ENCODE assay signal across 1 cellular context in the genomic region with DNA sequence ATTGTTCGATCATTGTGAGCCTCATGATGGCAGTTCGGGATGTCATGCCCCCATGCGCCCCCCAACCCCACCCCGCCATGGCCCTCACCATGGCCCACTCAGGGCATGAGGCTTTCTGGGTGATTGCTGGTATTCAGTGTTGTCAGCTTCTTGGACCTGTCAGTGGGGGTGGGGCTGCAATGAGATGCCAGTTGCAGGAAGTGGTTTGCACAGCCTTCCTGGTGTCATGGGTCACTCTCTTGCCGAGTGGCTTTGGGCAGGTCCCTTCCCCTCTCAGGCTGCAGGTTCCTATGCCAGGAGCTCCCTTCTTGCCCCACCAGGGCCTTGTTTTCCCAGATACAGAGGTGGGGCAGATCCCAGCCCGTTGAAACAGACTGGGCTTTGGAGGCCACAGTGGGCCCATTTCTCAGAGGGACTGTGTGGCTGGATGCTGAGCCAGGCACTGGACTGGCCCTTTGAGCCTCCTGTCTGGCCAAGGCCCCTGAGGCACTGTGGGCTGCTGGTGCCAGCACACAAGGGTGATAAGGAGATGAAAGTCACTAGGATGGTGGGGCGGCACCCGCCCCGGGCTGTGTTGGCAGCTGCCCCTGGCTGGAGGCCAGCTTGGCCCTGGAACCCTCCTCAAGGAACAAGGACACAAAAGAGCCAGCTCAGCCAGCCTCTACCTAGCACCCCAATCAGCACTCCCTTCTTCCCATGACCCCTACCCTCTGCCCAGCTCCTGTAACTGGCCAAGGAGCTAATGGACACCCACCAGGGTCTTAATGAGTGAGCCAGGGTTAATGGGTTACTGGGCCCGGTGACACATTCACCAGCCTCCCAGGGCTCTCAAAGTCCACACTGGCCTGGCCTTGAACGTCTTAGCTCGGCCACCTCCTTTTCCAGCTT.
TF ChIP-seq lines count a peak whose summit lies in the region.

No MANE protein-coding gene starts in this region.

TF ChIP-seq in HepG2, 621 proteins besides CTCF, POLR2A, EP300 and RAD21 (continued from another document):
- TF ChIP-seq, protein P1, sequence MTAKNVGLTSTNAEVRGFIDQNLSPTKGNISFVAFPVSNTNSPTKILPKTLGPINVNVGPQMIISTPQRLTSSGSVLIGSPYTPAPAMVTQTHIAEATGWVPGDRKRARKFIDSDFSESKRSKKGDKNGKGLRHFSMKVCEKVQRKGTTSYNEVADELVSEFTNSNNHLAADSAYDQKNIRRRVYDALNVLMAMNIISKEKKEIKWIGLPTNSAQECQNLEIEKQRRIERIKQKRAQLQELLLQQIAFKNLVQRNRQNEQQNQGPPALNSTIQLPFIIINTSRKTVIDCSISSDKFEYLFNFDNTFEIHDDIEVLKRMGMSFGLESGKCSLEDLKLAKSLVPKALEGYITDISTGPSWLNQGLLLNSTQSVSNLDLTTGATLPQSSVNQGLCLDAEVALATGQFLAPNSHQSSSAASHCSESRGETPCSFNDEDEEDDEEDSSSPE (CRISPR knock-in tag; IDR thresholded peaks at IDR 0.05), result no peak
- no peak for TF ChIP-seq TBL1XR1 (IDR thresholded peaks at IDR 0.05; ENCODE audit: borderline replicate concordance, low read length, partially characterized antibody)
- no peak for TF ChIP-seq ZNF282 (IDR thresholded peaks at IDR 0.05; ENCODE audit: partially characterized antibody)
- TF ChIP-seq, protein P2, sequence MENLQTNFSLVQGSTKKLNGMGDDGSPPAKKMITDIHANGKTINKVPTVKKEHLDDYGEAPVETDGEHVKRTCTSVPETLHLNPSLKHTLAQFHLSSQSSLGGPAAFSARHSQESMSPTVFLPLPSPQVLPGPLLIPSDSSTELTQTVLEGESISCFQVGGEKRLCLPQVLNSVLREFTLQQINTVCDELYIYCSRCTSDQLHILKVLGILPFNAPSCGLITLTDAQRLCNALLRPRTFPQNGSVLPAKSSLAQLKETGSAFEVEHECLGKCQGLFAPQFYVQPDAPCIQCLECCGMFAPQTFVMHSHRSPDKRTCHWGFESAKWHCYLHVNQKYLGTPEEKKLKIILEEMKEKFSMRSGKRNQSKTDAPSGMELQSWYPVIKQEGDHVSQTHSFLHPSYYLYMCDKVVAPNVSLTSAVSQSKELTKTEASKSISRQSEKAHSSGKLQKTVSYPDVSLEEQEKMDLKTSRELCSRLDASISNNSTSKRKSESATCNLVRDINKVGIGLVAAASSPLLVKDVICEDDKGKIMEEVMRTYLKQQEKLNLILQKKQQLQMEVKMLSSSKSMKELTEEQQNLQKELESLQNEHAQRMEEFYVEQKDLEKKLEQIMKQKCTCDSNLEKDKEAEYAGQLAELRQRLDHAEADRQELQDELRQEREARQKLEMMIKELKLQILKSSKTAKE (CRISPR knock-in tag; IDR thresholded peaks at IDR 0.05; ENCODE audit: borderline replicate concordance), result peak; percentile 59; the same call in 1 of the 2 replicates
- TF ChIP-seq, protein P3, sequence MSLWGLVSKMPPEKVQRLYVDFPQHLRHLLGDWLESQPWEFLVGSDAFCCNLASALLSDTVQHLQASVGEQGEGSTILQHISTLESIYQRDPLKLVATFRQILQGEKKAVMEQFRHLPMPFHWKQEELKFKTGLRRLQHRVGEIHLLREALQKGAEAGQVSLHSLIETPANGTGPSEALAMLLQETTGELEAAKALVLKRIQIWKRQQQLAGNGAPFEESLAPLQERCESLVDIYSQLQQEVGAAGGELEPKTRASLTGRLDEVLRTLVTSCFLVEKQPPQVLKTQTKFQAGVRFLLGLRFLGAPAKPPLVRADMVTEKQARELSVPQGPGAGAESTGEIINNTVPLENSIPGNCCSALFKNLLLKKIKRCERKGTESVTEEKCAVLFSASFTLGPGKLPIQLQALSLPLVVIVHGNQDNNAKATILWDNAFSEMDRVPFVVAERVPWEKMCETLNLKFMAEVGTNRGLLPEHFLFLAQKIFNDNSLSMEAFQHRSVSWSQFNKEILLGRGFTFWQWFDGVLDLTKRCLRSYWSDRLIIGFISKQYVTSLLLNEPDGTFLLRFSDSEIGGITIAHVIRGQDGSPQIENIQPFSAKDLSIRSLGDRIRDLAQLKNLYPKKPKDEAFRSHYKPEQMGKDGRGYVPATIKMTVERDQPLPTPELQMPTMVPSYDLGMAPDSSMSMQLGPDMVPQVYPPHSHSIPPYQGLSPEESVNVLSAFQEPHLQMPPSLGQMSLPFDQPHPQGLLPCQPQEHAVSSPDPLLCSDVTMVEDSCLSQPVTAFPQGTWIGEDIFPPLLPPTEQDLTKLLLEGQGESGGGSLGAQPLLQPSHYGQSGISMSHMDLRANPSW (CRISPR knock-in tag; IDR thresholded peaks at IDR 0.05; ENCODE audit: borderline replicate concordance), result 0 out of 2 replicates have a peak, but pooled peaks have one; percentile 59
- TF ChIP-seq CBX1 (IDR thresholded peaks at IDR 0.05; ENCODE audit: low read depth), result no peak
- TF ChIP-seq, protein P4, sequence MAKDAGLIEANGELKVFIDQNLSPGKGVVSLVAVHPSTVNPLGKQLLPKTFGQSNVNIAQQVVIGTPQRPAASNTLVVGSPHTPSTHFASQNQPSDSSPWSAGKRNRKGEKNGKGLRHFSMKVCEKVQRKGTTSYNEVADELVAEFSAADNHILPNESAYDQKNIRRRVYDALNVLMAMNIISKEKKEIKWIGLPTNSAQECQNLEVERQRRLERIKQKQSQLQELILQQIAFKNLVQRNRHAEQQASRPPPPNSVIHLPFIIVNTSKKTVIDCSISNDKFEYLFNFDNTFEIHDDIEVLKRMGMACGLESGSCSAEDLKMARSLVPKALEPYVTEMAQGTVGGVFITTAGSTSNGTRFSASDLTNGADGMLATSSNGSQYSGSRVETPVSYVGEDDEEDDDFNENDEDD (CRISPR knock-in tag; IDR thresholded peaks at IDR 0.05; ENCODE audit: borderline replicate concordance), result peak; percentile 5; the same call in 1 of the 2 replicates
- TF ChIP-seq ZBTB7A (CRISPR knock-in tag; IDR thresholded peaks at IDR 0.05), result 0 out of 2 replicates have a peak, but pooled peaks have one; percentile 52
- TF ChIP-seq RBFOX2 (IDR thresholded peaks at IDR 0.05; ENCODE audit: low read depth, low read length), result peak; percentile 63
- TF ChIP-seq, protein P5, sequence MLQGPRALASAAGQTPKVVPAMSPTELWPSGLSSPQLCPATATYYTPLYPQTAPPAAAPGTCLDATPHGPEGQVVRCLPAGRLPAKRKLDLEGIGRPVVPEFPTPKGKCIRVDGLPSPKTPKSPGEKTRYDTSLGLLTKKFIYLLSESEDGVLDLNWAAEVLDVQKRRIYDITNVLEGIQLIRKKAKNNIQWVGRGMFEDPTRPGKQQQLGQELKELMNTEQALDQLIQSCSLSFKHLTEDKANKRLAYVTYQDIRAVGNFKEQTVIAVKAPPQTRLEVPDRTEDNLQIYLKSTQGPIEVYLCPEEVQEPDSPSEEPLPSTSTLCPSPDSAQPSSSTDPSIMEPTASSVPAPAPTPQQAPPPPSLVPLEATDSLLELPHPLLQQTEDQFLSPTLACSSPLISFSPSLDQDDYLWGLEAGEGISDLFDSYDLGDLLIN (CRISPR knock-in tag; IDR thresholded peaks at IDR 0.05; ENCODE audit: borderline replicate concordance), result no peak
- TF ChIP-seq, protein P6, sequence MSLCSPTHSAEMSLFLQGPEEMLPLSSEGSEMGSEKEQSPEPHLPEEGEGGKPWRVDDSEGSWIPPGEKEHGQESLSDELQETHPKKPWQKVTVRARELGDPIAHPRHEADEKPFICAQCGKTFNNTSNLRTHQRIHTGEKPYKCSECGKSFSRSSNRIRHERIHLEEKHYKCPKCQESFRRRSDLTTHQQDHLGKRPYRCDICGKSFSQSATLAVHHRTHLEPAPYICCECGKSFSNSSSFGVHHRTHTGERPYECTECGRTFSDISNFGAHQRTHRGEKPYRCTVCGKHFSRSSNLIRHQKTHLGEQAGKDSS (CRISPR knock-in tag; IDR thresholded peaks at IDR 0.05; ENCODE audit: borderline replicate concordance, low read depth), result no peak
- 0 out of 2 replicates have a peak, but pooled peaks have one; percentile 34 for TF ChIP-seq ZNF224 (CRISPR knock-in tag; IDR thresholded peaks at IDR 0.05)
- TF ChIP-seq MAZ (IDR thresholded peaks at IDR 0.05; ENCODE audit: borderline replicate concordance, low read depth, low read length), result no peak
- peak; percentile 59; the same call in 1 of the 2 replicates for TF ChIP-seq MAZ (CRISPR knock-in tag; IDR thresholded peaks at IDR 0.05; ENCODE audit: low read depth)
- TF ChIP-seq, protein P7, sequence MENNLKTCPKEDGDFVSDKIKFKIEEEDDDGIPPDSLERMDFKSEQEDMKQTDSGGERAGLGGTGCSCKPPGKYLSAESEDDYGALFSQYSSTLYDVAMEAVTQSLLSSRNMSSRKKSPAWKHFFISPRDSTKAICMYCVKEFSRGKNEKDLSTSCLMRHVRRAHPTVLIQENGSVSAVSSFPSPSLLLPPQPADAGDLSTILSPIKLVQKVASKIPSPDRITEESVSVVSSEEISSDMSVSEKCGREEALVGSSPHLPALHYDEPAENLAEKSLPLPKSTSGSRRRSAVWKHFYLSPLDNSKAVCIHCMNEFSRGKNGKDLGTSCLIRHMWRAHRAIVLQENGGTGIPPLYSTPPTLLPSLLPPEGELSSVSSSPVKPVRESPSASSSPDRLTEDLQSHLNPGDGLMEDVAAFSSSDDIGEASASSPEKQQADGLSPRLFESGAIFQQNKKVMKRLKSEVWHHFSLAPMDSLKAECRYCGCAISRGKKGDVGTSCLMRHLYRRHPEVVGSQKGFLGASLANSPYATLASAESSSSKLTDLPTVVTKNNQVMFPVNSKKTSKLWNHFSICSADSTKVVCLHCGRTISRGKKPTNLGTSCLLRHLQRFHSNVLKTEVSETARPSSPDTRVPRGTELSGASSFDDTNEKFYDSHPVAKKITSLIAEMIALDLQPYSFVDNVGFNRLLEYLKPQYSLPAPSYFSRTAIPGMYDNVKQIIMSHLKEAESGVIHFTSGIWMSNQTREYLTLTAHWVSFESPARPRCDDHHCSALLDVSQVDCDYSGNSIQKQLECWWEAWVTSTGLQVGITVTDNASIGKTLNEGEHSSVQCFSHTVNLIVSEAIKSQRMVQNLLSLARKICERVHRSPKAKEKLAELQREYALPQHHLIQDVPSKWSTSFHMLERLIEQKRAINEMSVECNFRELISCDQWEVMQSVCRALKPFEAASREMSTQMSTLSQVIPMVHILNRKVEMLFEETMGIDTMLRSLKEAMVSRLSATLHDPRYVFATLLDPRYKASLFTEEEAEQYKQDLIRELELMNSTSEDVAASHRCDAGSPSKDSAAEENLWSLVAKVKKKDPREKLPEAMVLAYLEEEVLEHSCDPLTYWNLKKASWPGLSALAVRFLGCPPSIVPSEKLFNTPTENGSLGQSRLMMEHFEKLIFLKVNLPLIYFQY (CRISPR knock-in tag; IDR thresholded peaks at IDR 0.05; ENCODE audit: borderline replicate concordance), result peak; percentile 85; the same call in 1 of the 2 replicates
- 0 out of 3 replicates have a peak, but pooled peaks have one; percentile 12 for TF ChIP-seq MXI1 (IDR thresholded peaks at IDR 0.05; ENCODE audit: borderline replicate concordance, low read depth, low read length)
- peak; percentile 63; the same call in 1 of the 2 replicates for TF ChIP-seq ARNT2 (CRISPR knock-in tag; IDR thresholded peaks at IDR 0.05; ENCODE audit: low read depth)
- peak; percentile 63; the same call in 1 of the 2 replicates for TF ChIP-seq TARDBP (CRISPR knock-in tag; IDR thresholded peaks at IDR 0.05)
- peak; percentile 62 for TF ChIP-seq POLR2AphosphoS5 (IDR thresholded peaks at IDR 0.05; ENCODE audit: low read depth, low read length)
TF ChIP-seq in HepG2: peak in this region for 102.
